Comparison of ENCODE assay signal across 21 cellular contexts in genomic region chr7:79216236-79216635, GRCh38.
DNase-seq lines count a peak whose midpoint lies in the region; ATAC-seq, FAIRE-seq and TF ChIP-seq lines count a peak whose summit lies in the region.
"Had no signal": no experiment of that assay in that cellular context is flagged by ENCODE, and none has a peak within 500 bp of the region (broad histone marks: within the 10 kb centered on the region; RNA-seq: fewer than 3 reads in every experiment).

No MANE protein-coding gene starts in this region.

- peak overlapping the region; percentile 23 for H2AFZ ChIP-seq in H1 (ENCODE audit: low read length)

- H3K79me2 ChIP-seq in H1 (ENCODE audit: control insufficient read depth in 1 of 2, insufficient read depth in 2 of 2, low read length in 2 of 2), result no peaks in the 10 kb centered on the region

- no peak for TF ChIP-seq EP300 in H1 (IDR thresholded peaks at IDR 0.05; ENCODE audit: borderline replicate concordance in 1 of 2, low read depth in 2 of 2, low read length in 2 of 2)

- no peak overlapping the region for H4K91ac ChIP-seq in H1 (replicated peaks; ENCODE audit: insufficient read length, low read length)

- H4K20me1 ChIP-seq in H1 (replicated peaks in 1 of 2; ENCODE audit: control insufficient read depth in 1 of 2, insufficient read depth in 2 of 2, low read length in 2 of 2), result no peaks in the 10 kb centered on the region

- no peaks in the 10 kb centered on the region for H3K79me1 ChIP-seq in H1 (ENCODE audit: low read depth, low read length)

- DNase-seq in left ventricle myocardium superior (no peak), Right ventricle myocardium superior (no peak), UCSD-AML1 (lab: John Stamatoyannopoulos, UW; ENCODE audit: unreplicated experiment) (peak; percentile 1), H1 (ENCODE audit: low read depth in 1 of 2, low spot score in 2 of 2) (no peak), WERI-Rb-1 (no peak), amygdala (lab: John Stamatoyannopoulos, UW) (no peak)
- DNase-seq: 8988T; BE2C; CD4-positive, CD25-positive, alpha-beta regulatory T cell; CD8-positive, alpha-beta memory T cell; COR-L47; DMS 273 treated with DMSO at 0.1 percent for 48 hours; DMS53; GDM1; HCEC 1CT had no signal

- no peak overlapping the region for H4K8ac ChIP-seq in H1 (ENCODE audit: extremely low read depth, insufficient read depth, low read length)

- no peaks in the 10 kb centered on the region for H3K27me3 ChIP-seq in H1 (replicated peaks in 1 of 4; ENCODE audit: control insufficient read depth in 3 of 4, extremely low read depth in 1 of 4, insufficient read depth in 3 of 4, low read length in 3 of 4)
- no peaks in the 10 kb centered on the region for H3K27me3 ChIP-seq in WERI-Rb-1 (ENCODE audit: insufficient read depth, low read depth, severe bottlenecking)
- H3K27me3 ChIP-seq: BE2C had no signal

- TF ChIP-seq CTCF in H1 (IDR thresholded peaks at IDR 0.05; ENCODE audit: control extremely low read depth in 1 of 3, insufficient read depth in 1 of 3, low read depth in 1 of 3, low read length in 3 of 3) (no peak), WERI-Rb-1 (IDR thresholded peaks at IDR 0.05; ENCODE audit: low read depth, low read length) (no peak)

- no peak overlapping the region for H3K18ac ChIP-seq in H1 (ENCODE audit: extremely low read depth, low read length)

- H2BK120ac ChIP-seq in H1 (replicated peaks; ENCODE audit: low read depth, low read length), result no peak overlapping the region

- no peaks in the 10 kb centered on the region for H3K36me3 ChIP-seq in H1 (ENCODE audit: control insufficient read depth in 2 of 4, insufficient read depth in 4 of 4, low read length in 3 of 4)
- no peaks in the 10 kb centered on the region for H3K36me3 ChIP-seq in WERI-Rb-1
- H3K36me3 ChIP-seq: BE2C had no signal

- TF ChIP-seq RAD21 in H1 (IDR thresholded peaks at IDR 0.05 in 1 of 2, conservative IDR thresholded peaks at IDR 0.05 in 1 of 2; ENCODE audit: low read depth in 2 of 2, low read length in 2 of 2), result no peak

- 84% methylated on average over 4 of the region's 4 CpGs; no CpG with 5 or more reads in 1 of the 2 experiments for WGBS in H1 (ENCODE audit: extremely low coverage in 1 of 2, insufficient coverage in 1 of 2, insufficient read length in 1 of 2, insufficient replicate concordance in 2 of 2, low coverage in 1 of 2, low lambda C conversion rate in 2 of 2, missing lambda C conversion rate in 1 of 2), 2 experiments

- H2BK12ac ChIP-seq in H1 (ENCODE audit: low read depth, low read length), result no peak overlapping the region

- no peak overlapping the region for H2BK5ac ChIP-seq in H1 (ENCODE audit: low read depth, low read length)

- H3K14ac ChIP-seq in H1 (ENCODE audit: insufficient read length), result no peak overlapping the region

- POLR2A ChIA-PET in H1 (lab: Charles Lee; ENCODE audit: partially characterized antibody), result no interaction called here

- H3K27ac ChIP-seq in H1 (ENCODE audit: low read depth, low read length) (no peak overlapping the region), WERI-Rb-1 (no peak overlapping the region)
- H3K27ac ChIP-seq: HL-60 had no signal

- FAIRE-seq in H1 (lab: Jason Lieb, UNC), result no peak
- FAIRE-seq: GM12892, GM18507, H54, K562 had no signal

- TF ChIP-seq POLR2A in H1 (IDR thresholded peaks at IDR 0.05; ENCODE audit: control extremely low read depth in 1 of 2, low read depth in 2 of 2, low read length in 2 of 2), result no peak

- peaks cover 0 to 6% (median 0%) of the 10 kb centered on the region in 4 experiments; a peak in 2 of 7 replicates for H3K4me1 ChIP-seq in H1 (replicated peaks in 1 of 4; ENCODE audit: control insufficient read depth in 3 of 4, insufficient read depth in 4 of 4, low read length in 3 of 4)
- H3K4me1 ChIP-seq: BE2C had no signal

- H3K23me2 ChIP-seq in H1 (ENCODE audit: low read depth, low read length), result no peaks in the 10 kb centered on the region

- intact Hi-C loops in left ventricle myocardium superior (cut with micrococcal nuclease) (no loop called here), Right ventricle myocardium superior (cut with DNase I) (no loop called here)

- no peak overlapping the region for H2BK15ac ChIP-seq in H1 (ENCODE audit: low read length)

- H3K4ac ChIP-seq in H1 (replicated peaks; ENCODE audit: insufficient read length, low read depth, low read length), result no peak overlapping the region

- peak; percentile 39 for ATAC-seq in left ventricle myocardium superior
- no peak for ATAC-seq in Right ventricle myocardium superior (ENCODE audit: poor library complexity)
- ATAC-seq in GM21786 (IDR thresholded peaks at IDR 0.05; ENCODE audit: unreplicated experiment), result no peak
- ATAC-seq: K562 had no signal

- H3K9ac ChIP-seq in H1 (replicated peaks in 1 of 4; ENCODE audit: extremely low read depth in 1 of 4, low read depth in 3 of 4, low read length in 3 of 4), result no peak overlapping the region

- H3K4me2 ChIP-seq in H1 (ENCODE audit: insufficient read depth in 1 of 2, low read depth in 2 of 2, low read length in 2 of 2), result no peak overlapping the region

- H3K56ac ChIP-seq in H1 (replicated peaks; ENCODE audit: insufficient read length, low read depth, low read length), result no peak overlapping the region

- H2AK5ac ChIP-seq in H1 (ENCODE audit: low read depth, low read length), result no peak overlapping the region

- H3K23ac ChIP-seq in H1 (ENCODE audit: insufficient read length), result no peak overlapping the region

- CTCF ChIA-PET in H1 (lab: Charles Lee; ENCODE audit: partially characterized antibody), result interaction anchor here (0.9 to 1.4 kb wide), 2 partner anchors 14 to 153 kb away, joined by 3 to 4 read pairs; no protein-coding TSS in a partner anchor

- no peak overlapping the region for H3K4me3 ChIP-seq in H1 (ENCODE audit: extremely low read depth in 1 of 4, insufficient read depth in 2 of 4, low read depth in 3 of 4, low read length in 4 of 4)
- no peak overlapping the region for H3K4me3 ChIP-seq in WERI-Rb-1 (ENCODE audit: low read depth, low read length)
- H3K4me3 ChIP-seq: K562 had no signal

- no peak overlapping the region for H4K5ac ChIP-seq in H1 (ENCODE audit: insufficient read length, low read depth, low read length)

- no peak overlapping the region for H2BK20ac ChIP-seq in H1 (ENCODE audit: low read length)

- H3K9me3 ChIP-seq in H1 (ENCODE audit: insufficient read depth in 2 of 2, low read depth in 1 of 2, low read length in 1 of 2) (no peaks in the 10 kb centered on the region), WERI-Rb-1 (ENCODE audit: severe bottlenecking) (no peaks in the 10 kb centered on the region)
- H3K9me3 ChIP-seq: BE2C had no signal

TF ChIP-seq in H1, 55 proteins besides CTCF, POLR2A, EP300 and RAD21:
- TF ChIP-seq CBX5 (IDR thresholded peaks at IDR 0.05; ENCODE audit: low read depth, low read length) (no peak), KDM1A (IDR thresholded peaks at IDR 0.05; ENCODE audit: borderline replicate concordance, low read length) (no peak), CHD1 (IDR thresholded peaks at IDR 0.05; ENCODE audit: low read depth, low read length) (no peak), GABPA (IDR thresholded peaks at IDR 0.05; ENCODE audit: borderline replicate concordance, insufficient read depth, low read length) (no peak), SRF (IDR thresholded peaks at IDR 0.05; ENCODE audit: low read depth, low read length) (no peak), FOSL1 (IDR thresholded peaks at IDR 0.05; ENCODE audit: insufficient read depth, low read depth, low read length) (no peak), YY1 (IDR thresholded peaks at IDR 0.05; ENCODE audit: low read depth, low read length) (no peak), TAF7 (optimal IDR thresholded peaks at IDR 0.05; ENCODE audit: borderline replicate concordance, low read depth, low read length) (no peak), BACH1 (IDR thresholded peaks at IDR 0.05; ENCODE audit: low read length) (no peak), POLR2AphosphoS5 (IDR thresholded peaks at IDR 0.05; ENCODE audit: low read depth, low read length) (no peak), RNF2 (IDR thresholded peaks at IDR 0.05; ENCODE audit: borderline replicate concordance, low read depth, low read length, missing control alignments, poor library complexity, severe bottlenecking) (no peak), E2F6 (IDR thresholded peaks at IDR 0.05) (no peak), TAF1 (IDR thresholded peaks at IDR 0.05; ENCODE audit: low read depth, low read length) (no peak), MAFK (IDR thresholded peaks at IDR 0.05; ENCODE audit: low read depth, low read length) (no peak), JUN (IDR thresholded peaks at IDR 0.05; ENCODE audit: low read depth, low read length) (no peak), RBBP5 (IDR thresholded peaks at IDR 0.05; ENCODE audit: borderline replicate concordance, low read depth, low read length) (no peak), CTBP2 (IDR thresholded peaks at IDR 0.05; ENCODE audit: borderline replicate concordance, insufficient read depth, insufficient read length, low read length) (no peak), KDM4A (IDR thresholded peaks at IDR 0.05; ENCODE audit: low read depth, low read length, severe bottlenecking) (no peak), PHF8 (conservative IDR thresholded peaks at IDR 0.05; ENCODE audit: low read depth, low read length) (no peak)
